In the genomic region with DNA sequence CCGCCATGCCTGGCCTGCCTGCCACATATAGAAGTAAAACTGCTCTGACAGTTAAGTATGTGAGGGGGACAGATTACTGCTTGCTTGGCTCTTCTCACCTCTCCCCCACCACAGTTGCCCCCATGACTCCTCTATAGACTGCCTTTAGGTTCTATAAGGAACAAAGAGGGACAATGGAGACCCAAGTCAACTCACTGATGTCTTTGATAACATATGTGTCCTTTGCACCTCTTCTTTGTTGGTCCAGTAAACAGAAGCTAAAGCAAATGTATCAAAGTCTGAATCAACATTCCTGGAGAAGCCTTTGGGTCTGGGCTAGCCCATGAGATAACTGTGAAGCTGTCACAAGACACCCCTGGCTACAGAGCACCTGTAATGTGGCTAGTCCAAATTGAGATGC, we compare ENCODE assay signal across 1 cellular context.
TF ChIP-seq lines count a peak whose summit lies in the region.

No MANE protein-coding gene starts in this region.

TF ChIP-seq in HepG2, 621 proteins besides CTCF, POLR2A, EP300 and RAD21 (continued from another document and continues in another):
- TF ChIP-seq, protein P1, sequence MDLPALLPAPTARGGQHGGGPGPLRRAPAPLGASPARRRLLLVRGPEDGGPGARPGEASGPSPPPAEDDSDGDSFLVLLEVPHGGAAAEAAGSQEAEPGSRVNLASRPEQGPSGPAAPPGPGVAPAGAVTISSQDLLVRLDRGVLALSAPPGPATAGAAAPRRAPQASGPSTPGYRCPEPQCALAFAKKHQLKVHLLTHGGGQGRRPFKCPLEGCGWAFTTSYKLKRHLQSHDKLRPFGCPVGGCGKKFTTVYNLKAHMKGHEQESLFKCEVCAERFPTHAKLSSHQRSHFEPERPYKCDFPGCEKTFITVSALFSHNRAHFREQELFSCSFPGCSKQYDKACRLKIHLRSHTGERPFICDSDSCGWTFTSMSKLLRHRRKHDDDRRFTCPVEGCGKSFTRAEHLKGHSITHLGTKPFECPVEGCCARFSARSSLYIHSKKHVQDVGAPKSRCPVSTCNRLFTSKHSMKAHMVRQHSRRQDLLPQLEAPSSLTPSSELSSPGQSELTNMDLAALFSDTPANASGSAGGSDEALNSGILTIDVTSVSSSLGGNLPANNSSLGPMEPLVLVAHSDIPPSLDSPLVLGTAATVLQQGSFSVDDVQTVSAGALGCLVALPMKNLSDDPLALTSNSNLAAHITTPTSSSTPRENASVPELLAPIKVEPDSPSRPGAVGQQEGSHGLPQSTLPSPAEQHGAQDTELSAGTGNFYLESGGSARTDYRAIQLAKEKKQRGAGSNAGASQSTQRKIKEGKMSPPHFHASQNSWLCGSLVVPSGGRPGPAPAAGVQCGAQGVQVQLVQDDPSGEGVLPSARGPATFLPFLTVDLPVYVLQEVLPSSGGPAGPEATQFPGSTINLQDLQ (CRISPR knock-in tag; IDR thresholded peaks at IDR 0.05) = no peak
- TF ChIP-seq HDAC1 (CRISPR knock-in tag; IDR thresholded peaks at IDR 0.05) (peak; percentile 80), LCORL (IDR thresholded peaks at IDR 0.05) (no peak), LCORL (CRISPR knock-in tag; IDR thresholded peaks at IDR 0.05) (peak; percentile 83), TBL1XR1 (IDR thresholded peaks at IDR 0.05; ENCODE audit: borderline replicate concordance, low read length, partially characterized antibody) (peak; percentile 69), ZEB1 (IDR thresholded peaks at IDR 0.05; ENCODE audit: insufficient replicate concordance, low read depth) (peak; percentile 62), BHLHE40 (IDR thresholded peaks at IDR 0.05; ENCODE audit: low read length) (0 out of 2 replicates have a peak, but pooled peaks have one; percentile 13), ZNF292 (CRISPR knock-in tag; IDR thresholded peaks at IDR 0.05; ENCODE audit: borderline replicate concordance, low read depth) (peak; percentile 72; the same call in 1 of the 2 replicates), HMG20A (CRISPR knock-in tag; IDR thresholded peaks at IDR 0.05; ENCODE audit: borderline replicate concordance) (peak; percentile 34; the same call in 1 of the 2 replicates), NFRKB (IDR thresholded peaks at IDR 0.05) (no peak), RBM39 (IDR thresholded peaks at IDR 0.05; ENCODE audit: low read depth, low read length, poor library complexity, severe bottlenecking) (no peak), ZNF674 (CRISPR knock-in tag; IDR thresholded peaks at IDR 0.05; ENCODE audit: low read depth) (no peak), ZNF614 (CRISPR knock-in tag; IDR thresholded peaks at IDR 0.05; ENCODE audit: borderline replicate concordance) (no peak), ZMYM2 (CRISPR knock-in tag; IDR thresholded peaks at IDR 0.05) (peak; percentile 85), ETV5 (CRISPR knock-in tag; IDR thresholded peaks at IDR 0.05; ENCODE audit: borderline replicate concordance) (no peak), SOX13 (IDR thresholded peaks at IDR 0.05) (peak; percentile 91), SOX13 (CRISPR knock-in tag; conservative IDR thresholded peaks at IDR 0.05 in 1 of 2, IDR thresholded peaks at IDR 0.05 in 1 of 2) (peak in 1 of 2 experiments; percentile 97; a peak in 2 of 4 replicates), MIXL1 (CRISPR knock-in tag; IDR thresholded peaks at IDR 0.05) (peak; percentile 66; the same call in 1 of the 2 replicates)
- TF ChIP-seq, protein P2, sequence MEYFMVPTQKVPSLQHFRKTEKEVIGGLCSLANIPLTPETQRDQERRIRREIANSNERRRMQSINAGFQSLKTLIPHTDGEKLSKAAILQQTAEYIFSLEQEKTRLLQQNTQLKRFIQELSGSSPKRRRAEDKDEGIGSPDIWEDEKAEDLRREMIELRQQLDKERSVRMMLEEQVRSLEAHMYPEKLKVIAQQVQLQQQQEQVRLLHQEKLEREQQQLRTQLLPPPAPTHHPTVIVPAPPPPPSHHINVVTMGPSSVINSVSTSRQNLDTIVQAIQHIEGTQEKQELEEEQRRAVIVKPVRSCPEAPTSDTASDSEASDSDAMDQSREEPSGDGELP (IDR thresholded peaks at IDR 0.05; ENCODE audit: borderline replicate concordance, low read depth) = peak; percentile 44; the same call in 1 of the 2 replicates
- TF ChIP-seq, protein P3, sequence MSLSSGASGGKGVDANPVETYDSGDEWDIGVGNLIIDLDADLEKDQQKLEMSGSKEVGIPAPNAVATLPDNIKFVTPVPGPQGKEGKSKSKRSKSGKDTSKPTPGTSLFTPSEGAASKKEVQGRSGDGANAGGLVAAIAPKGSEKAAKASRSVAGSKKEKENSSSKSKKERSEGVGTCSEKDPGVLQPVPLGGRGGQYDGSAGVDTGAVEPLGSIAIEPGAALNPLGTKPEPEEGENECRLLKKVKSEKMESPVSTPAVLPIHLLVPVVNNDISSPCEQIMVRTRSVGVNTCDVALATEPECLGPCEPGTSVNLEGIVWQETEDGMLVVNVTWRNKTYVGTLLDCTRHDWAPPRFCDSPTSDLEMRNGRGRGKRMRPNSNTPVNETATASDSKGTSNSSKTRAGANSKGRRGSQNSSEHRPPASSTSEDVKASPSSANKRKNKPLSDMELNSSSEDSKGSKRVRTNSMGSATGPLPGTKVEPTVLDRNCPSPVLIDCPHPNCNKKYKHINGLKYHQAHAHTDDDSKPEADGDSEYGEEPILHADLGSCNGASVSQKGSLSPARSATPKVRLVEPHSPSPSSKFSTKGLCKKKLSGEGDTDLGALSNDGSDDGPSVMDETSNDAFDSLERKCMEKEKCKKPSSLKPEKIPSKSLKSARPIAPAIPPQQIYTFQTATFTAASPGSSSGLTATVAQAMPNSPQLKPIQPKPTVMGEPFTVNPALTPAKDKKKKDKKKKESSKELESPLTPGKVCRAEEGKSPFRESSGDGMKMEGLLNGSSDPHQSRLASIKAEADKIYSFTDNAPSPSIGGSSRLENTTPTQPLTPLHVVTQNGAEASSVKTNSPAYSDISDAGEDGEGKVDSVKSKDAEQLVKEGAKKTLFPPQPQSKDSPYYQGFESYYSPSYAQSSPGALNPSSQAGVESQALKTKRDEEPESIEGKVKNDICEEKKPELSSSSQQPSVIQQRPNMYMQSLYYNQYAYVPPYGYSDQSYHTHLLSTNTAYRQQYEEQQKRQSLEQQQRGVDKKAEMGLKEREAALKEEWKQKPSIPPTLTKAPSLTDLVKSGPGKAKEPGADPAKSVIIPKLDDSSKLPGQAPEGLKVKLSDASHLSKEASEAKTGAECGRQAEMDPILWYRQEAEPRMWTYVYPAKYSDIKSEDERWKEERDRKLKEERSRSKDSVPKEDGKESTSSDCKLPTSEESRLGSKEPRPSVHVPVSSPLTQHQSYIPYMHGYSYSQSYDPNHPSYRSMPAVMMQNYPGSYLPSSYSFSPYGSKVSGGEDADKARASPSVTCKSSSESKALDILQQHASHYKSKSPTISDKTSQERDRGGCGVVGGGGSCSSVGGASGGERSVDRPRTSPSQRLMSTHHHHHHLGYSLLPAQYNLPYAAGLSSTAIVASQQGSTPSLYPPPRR (CRISPR knock-in tag; IDR thresholded peaks at IDR 0.05; ENCODE audit: borderline replicate concordance) = peak; percentile 82; the same call in 1 of the 2 replicates
- TF ChIP-seq, protein P4, sequence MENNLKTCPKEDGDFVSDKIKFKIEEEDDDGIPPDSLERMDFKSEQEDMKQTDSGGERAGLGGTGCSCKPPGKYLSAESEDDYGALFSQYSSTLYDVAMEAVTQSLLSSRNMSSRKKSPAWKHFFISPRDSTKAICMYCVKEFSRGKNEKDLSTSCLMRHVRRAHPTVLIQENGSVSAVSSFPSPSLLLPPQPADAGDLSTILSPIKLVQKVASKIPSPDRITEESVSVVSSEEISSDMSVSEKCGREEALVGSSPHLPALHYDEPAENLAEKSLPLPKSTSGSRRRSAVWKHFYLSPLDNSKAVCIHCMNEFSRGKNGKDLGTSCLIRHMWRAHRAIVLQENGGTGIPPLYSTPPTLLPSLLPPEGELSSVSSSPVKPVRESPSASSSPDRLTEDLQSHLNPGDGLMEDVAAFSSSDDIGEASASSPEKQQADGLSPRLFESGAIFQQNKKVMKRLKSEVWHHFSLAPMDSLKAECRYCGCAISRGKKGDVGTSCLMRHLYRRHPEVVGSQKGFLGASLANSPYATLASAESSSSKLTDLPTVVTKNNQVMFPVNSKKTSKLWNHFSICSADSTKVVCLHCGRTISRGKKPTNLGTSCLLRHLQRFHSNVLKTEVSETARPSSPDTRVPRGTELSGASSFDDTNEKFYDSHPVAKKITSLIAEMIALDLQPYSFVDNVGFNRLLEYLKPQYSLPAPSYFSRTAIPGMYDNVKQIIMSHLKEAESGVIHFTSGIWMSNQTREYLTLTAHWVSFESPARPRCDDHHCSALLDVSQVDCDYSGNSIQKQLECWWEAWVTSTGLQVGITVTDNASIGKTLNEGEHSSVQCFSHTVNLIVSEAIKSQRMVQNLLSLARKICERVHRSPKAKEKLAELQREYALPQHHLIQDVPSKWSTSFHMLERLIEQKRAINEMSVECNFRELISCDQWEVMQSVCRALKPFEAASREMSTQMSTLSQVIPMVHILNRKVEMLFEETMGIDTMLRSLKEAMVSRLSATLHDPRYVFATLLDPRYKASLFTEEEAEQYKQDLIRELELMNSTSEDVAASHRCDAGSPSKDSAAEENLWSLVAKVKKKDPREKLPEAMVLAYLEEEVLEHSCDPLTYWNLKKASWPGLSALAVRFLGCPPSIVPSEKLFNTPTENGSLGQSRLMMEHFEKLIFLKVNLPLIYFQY (CRISPR knock-in tag; IDR thresholded peaks at IDR 0.05; ENCODE audit: borderline replicate concordance) = peak; percentile 74; the same call in 1 of the 2 replicates
- TF ChIP-seq, protein P5, sequence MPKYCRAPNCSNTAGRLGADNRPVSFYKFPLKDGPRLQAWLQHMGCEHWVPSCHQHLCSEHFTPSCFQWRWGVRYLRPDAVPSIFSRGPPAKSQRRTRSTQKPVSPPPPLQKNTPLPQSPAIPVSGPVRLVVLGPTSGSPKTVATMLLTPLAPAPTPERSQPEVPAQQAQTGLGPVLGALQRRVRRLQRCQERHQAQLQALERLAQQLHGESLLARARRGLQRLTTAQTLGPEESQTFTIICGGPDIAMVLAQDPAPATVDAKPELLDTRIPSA (CRISPR knock-in tag; IDR thresholded peaks at IDR 0.05; ENCODE audit: borderline replicate concordance) = 0 out of 2 replicates have a peak, but pooled peaks have one; percentile 58
- TF ChIP-seq, protein P6, sequence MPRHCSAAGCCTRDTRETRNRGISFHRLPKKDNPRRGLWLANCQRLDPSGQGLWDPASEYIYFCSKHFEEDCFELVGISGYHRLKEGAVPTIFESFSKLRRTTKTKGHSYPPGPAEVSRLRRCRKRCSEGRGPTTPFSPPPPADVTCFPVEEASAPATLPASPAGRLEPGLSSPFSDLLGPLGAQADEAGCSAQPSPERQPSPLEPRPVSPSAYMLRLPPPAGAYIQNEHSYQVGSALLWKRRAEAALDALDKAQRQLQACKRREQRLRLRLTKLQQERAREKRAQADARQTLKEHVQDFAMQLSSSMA (CRISPR knock-in tag; IDR thresholded peaks at IDR 0.05) = peak; percentile 32; the same call in 1 of the 2 replicates
- TF ChIP-seq, protein P7, sequence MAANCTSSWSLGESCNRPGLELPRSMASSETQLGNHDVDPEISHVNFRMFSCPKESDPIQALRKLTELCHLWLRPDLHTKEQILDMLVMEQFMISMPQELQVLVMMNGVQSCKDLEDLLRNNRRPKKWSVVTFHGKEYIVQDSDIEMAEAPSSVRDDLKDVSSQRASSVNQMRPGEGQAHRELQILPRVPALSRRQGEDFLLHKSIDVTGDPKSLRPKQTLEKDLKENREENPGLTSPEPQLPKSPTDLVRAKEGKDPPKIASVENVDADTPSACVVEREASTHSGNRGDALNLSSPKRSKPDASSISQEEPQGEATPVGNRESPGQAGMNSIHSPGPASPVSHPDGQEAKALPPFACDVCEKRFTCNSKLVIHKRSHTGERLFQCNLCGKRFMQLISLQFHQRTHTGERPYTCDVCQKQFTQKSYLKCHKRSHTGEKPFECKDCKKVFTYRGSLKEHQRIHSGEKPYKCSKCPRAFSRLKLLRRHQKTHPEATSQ (CRISPR knock-in tag; IDR thresholded peaks at IDR 0.05; ENCODE audit: borderline replicate concordance) = 0 out of 2 replicates have a peak, but pooled peaks have one; percentile 44
- TF ChIP-seq, protein P8, sequence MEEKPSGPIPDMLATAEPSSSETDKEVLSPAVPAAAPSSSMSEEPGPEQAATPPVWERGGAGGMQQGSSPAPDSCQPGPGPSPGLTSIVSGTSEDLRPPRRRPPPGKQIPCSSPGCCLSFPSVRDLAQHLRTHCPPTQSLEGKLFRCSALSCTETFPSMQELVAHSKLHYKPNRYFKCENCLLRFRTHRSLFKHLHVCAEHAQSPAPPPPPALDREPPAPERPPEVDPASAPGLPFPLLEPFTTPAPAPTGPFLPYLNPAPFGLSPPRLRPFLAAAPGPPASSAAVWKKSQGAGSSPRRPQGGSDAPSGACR (CRISPR knock-in tag; IDR thresholded peaks at IDR 0.05) = 0 out of 2 replicates have a peak, but pooled peaks have one; percentile 57
- TF ChIP-seq, protein P9, sequence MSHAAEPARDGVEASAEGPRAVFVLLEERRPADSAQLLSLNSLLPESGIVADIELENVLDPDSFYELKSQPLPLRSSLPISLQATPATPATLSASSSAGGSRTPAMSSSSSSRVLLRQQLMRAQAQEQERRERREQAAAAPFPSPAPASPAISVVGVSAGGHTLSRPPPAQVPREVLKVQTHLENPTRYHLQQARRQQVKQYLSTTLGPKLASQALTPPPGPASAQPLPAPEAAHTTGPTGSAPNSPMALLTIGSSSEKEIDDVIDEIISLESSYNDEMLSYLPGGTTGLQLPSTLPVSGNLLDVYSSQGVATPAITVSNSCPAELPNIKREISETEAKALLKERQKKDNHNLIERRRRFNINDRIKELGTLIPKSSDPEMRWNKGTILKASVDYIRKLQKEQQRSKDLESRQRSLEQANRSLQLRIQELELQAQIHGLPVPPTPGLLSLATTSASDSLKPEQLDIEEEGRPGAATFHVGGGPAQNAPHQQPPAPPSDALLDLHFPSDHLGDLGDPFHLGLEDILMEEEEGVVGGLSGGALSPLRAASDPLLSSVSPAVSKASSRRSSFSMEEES (CRISPR knock-in tag; IDR thresholded peaks at IDR 0.05) = peak; percentile 88
- TF ChIP-seq, protein P10, sequence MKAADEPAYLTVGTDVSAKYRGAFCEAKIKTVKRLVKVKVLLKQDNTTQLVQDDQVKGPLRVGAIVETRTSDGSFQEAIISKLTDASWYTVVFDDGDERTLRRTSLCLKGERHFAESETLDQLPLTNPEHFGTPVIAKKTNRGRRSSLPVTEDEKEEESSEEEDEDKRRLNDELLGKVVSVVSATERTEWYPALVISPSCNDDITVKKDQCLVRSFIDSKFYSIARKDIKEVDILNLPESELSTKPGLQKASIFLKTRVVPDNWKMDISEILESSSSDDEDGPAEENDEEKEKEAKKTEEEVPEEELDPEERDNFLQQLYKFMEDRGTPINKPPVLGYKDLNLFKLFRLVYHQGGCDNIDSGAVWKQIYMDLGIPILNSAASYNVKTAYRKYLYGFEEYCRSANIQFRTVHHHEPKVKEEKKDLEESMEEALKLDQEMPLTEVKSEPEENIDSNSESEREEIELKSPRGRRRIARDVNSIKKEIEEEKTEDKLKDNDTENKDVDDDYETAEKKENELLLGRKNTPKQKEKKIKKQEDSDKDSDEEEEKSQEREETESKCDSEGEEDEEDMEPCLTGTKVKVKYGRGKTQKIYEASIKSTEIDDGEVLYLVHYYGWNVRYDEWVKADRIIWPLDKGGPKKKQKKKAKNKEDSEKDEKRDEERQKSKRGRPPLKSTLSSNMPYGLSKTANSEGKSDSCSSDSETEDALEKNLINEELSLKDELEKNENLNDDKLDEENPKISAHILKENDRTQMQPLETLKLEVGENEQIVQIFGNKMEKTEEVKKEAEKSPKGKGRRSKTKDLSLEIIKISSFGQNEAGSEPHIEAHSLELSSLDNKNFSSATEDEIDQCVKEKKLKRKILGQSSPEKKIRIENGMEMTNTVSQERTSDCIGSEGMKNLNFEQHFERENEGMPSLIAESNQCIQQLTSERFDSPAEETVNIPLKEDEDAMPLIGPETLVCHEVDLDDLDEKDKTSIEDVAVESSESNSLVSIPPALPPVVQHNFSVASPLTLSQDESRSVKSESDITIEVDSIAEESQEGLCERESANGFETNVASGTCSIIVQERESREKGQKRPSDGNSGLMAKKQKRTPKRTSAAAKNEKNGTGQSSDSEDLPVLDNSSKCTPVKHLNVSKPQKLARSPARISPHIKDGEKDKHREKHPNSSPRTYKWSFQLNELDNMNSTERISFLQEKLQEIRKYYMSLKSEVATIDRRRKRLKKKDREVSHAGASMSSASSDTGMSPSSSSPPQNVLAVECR (CRISPR knock-in tag; IDR thresholded peaks at IDR 0.05; ENCODE audit: borderline replicate concordance) = peak; percentile 39; the same call in 1 of the 2 replicates
